Comparison of ENCODE assay signal across 14 cellular contexts in the genomic region with DNA sequence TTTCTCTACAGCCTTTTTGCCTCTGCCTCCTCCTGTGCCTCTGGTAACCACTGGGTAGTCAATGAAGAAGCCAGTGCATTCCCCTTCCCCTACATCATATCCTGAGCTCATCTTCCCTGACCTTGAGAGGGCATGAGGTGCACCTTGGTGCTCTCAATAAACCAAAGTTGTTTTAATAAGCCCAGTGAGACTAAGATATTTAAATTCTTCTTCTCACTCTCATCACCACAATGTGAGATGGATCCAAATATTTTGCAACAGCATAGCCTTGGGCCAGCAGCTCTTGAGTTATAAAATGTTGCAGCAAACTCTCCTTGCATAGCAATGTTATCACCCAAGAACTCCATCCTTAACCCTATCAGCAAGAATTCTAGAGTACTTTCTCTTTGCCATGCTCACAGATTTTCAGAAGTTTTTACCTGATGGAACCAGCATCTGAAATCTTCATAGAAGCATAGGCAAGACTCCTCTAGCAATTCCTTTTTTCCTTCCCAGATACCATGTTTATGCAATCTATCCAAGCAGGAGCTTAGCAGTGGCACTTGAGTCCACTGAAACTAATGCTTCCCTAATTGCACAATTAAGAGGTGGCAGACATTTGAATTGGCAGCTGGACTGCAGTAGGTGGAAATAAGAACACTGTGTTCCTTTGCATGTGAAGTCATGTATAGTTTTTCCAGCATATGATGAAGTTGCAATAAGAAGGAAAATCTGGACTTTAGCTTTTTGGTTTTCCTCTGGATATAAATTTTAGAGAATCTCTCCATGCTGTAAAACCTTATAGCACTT. TPM values are rescaled to one million over a fixed set of nuclear protein-coding genes. Genes with fewer than 3 reads are reported as not detected.
A peak's percentile ranks its signal among the peaks of the same experiment; 100 is the strongest.
DNase-seq lines count a peak whose midpoint lies in the region; ATAC-seq and TF ChIP-seq lines count a peak whose summit lies in the region.
"Had no signal": no experiment of that assay in that cellular context is flagged by ENCODE, and none has a peak within 500 bp of the region (broad histone marks: within the 10 kb centered on the region; RNA-seq: fewer than 3 reads in every experiment).

No MANE protein-coding gene starts in this region.

- peak overlapping the region; percentile 7 for H3K27ac Mint-ChIP-seq in stimulated activated effector memory CD8-positive, alpha-beta T cell treated with anti-CD3 and anti-CD28 coated beads, Interleukin-12 subunit alpha, Interleukin-12 subunit beta, amount 100 ng/mL, for 72 hours
- H3K27ac Mint-ChIP-seq: activated naive CD4-positive, alpha-beta T cell treated with anti-CD3 and anti-CD28 coated beads, Interleukin-2, amount 50 U/mL, for 24 hours had no signal

- no peak overlapping the region for H3K4me3 ChIP-seq in astrocyte of the cerebellum (ENCODE audit: low read depth, low read length)

- no peaks in the 10 kb centered on the region for H3K36me3 Mint-ChIP-seq in stimulated activated effector memory CD8-positive, alpha-beta T cell treated with anti-CD3 and anti-CD28 coated beads, Interleukin-12 subunit alpha, Interleukin-12 subunit beta, amount 100 ng/mL, for 72 hours
- H3K36me3 Mint-ChIP-seq: activated naive CD4-positive, alpha-beta T cell treated with anti-CD3 and anti-CD28 coated beads, Interleukin-2, amount 50 U/mL, for 24 hours; naive B cell had no signal

- ATAC-seq in left ventricle myocardium superior (peak; percentile 78), HG02642 (IDR thresholded peaks at IDR 0.05; ENCODE audit: poor library complexity, unreplicated experiment) (no peak)
- ATAC-seq in stimulated activated effector memory CD8-positive, alpha-beta T cell treated with anti-CD3 and anti-CD28 coated beads, Interleukin-12 subunit alpha, Interleukin-12 subunit beta, amount 100 ng/mL, for 72 hours, result no peak

- DNase-seq in HT1080 (ENCODE audit: low read depth) (peak; percentile 58), astrocyte of the cerebellum (ENCODE audit: low read depth) (peak; percentile 31), left ventricle myocardium superior (no peak), NCI-H345 (lab: John Stamatoyannopoulos, UW) (no peak), NCI-H146 treated with DMSO at 0.1 percent for 48 hours (lab: John Stamatoyannopoulos, UW; ENCODE audit: unreplicated experiment) (no peak)
- no peak for DNase-seq in stimulated activated effector memory CD8-positive, alpha-beta T cell treated with anti-CD3 and anti-CD28 coated beads, Interleukin-12 subunit alpha, Interleukin-12 subunit beta, amount 100 ng/mL, for 72 hours (ENCODE audit: low spot score in 2 of 2)
- DNase-seq in stimulated activated naive CD4-positive, alpha-beta T cell treated with Interleukin-2 at 50 U/mL for 16 hours (lab: John Stamatoyannopoulos, UW), result no peak
- DNase-seq: activated CD8-positive, alpha-beta memory T cell treated with anti-CD3 and anti-CD28 coated beads for 24 hours; DMS153; effector CD8-positive, alpha-beta T cell; naive B cell; NCI-H1417 treated with DMSO at 0.1 percent for 48 hours had no signal

- H3K4me3 Mint-ChIP-seq in stimulated activated effector memory CD8-positive, alpha-beta T cell treated with anti-CD3 and anti-CD28 coated beads, Interleukin-12 subunit alpha, Interleukin-12 subunit beta, amount 100 ng/mL, for 72 hours, result no peak overlapping the region
- H3K4me3 Mint-ChIP-seq: activated naive CD4-positive, alpha-beta T cell treated with anti-CD3 and anti-CD28 coated beads, Interleukin-2, amount 50 U/mL, for 24 hours; naive B cell had no signal

- intact Hi-C loops in left ventricle myocardium superior (cut with micrococcal nuclease), result no loop called here

- in situ Hi-C loops in astrocyte of the cerebellum (cut with HindIII; ENCODE audit: low sequenced_read_pairs), result no loop called here

- peaks cover 54% of the 10 kb centered on the region for H3K4me1 Mint-ChIP-seq in stimulated activated effector memory CD8-positive, alpha-beta T cell treated with anti-CD3 and anti-CD28 coated beads, Interleukin-12 subunit alpha, Interleukin-12 subunit beta, amount 100 ng/mL, for 72 hours
- H3K4me1 Mint-ChIP-seq: naive B cell had no signal

- TF ChIP-seq CTCF in astrocyte of the cerebellum (IDR thresholded peaks at IDR 0.05; ENCODE audit: low read depth, low read length, missing control alignments), result no peak

- H3K9me3 Mint-ChIP-seq in stimulated activated effector memory CD8-positive, alpha-beta T cell treated with anti-CD3 and anti-CD28 coated beads, Interleukin-12 subunit alpha, Interleukin-12 subunit beta, amount 100 ng/mL, for 72 hours, result peaks cover 6% of the 10 kb centered on the region
- H3K9me3 Mint-ChIP-seq: activated naive CD4-positive, alpha-beta T cell treated with anti-CD3 and anti-CD28 coated beads, Interleukin-2, amount 50 U/mL, for 24 hours; naive B cell had no signal

RNA-seq across cellular contexts. Expression of a gene that starts 36.8 kb away (rescaled TPM):
- 16.4 and 19.2 TPM in 2 replicates for total RNA-seq in HT1080 (2014; rRNA removed; shearing (Covaris generic))
- 14.2 and 16.5 TPM in 2 replicates for polyA plus RNA-seq in HT1080 (2015; cell fraction: cytosol; rRNA removed)
- 38.0 and 41.6 TPM in 2 replicates for polyA plus RNA-seq in HT1080 (2015; cell fraction: nucleus; rRNA removed)
- total RNA-seq in left ventricle myocardium superior, result 1.2 TPM

Comparison
In these comparisons a context has a peak if more than half of its experiments do, and no peak if none do; other contexts are left out.
1. DNase-seq: peak in HT1080 (single experiment) and astrocyte of the cerebellum (single experiment); none in left ventricle myocardium superior (single experiment), stimulated activated effector memory CD8-positive, alpha-beta T cell treated with anti-CD3 and anti-CD28 coated beads, Interleukin-12 subunit alpha, Interleukin-12 subunit beta, amount 100 ng/mL, for 72 hours (0 of 2), NCI-H345 (single experiment), stimulated activated naive CD4-positive, alpha-beta T cell treated with Interleukin-2 at 50 U/mL for 16 hours (single experiment) and NCI-H146 treated with DMSO at 0.1 percent for 48 hours (single experiment).